36 cellular contexts compared by ENCODE assay signal in the genomic region with DNA sequence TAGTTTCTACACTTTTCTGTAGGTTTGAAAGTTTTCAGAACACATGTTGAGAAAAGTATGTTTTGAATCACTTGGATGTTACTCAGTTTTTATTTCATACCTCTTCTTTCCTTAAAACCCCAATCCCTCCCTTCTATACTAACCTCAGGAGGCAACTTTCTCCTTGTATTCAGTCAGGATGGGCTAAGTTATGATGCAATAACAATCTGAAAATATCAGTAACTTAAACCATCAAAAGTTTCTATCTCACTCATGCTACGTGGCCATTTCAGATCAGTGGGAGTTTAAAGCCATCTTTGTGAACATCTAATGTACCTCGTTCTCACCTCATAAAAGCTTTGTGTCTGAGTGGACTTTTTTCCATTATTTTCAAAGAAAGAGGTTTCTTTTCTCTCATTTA.
"Had no signal": no experiment of that assay in that cellular context is flagged by ENCODE, and none has a peak within 500 bp of the region (broad histone marks: within the 10 kb centered on the region; RNA-seq: fewer than 3 reads in every experiment).

No MANE protein-coding gene starts in this region.

- H3K36me3 ChIP-seq: MG63 had no signal

- DNase-seq: Karpas-422, MG63, MM.1S, MV-4-11, NCI-H1048, NCI-H1092, NCI-H1092 treated with DMSO at 0.1 percent for 48 hours, NCI-H1105, NCI-H1105 treated with DMSO at 0.1 percent for 48 hours, NCI-H1417, NCI-H1417 treated with DMSO at 0.1 percent for 48 hours, NCI-H1436, NCI-H1436 treated with DMSO at 0.1 percent for 48 hours, NCI-H146, NCI-H1694, NCI-H1694 treated with DMSO at 0.1 percent for 48 hours, NCI-H187, NCI-H187 treated with DMSO at 0.1 percent for 48 hours, NCI-H1930, NCI-H2029, NCI-H2029 treated with DMSO at 0.1 percent for 48 hours, NCI-H2081, NCI-H2081 treated with DMSO at 0.1 percent for 48 hours, NCI-H2107, NCI-H2171, NCI-H2171 treated with DMSO at 0.1 percent for 48 hours, NCI-H2227 treated with DMSO at 0.1 percent for 48 hours, NCI-H226, NCI-H345, NCI-H446, NCI-H446 treated with DMSO at 0.1 percent for 48 hours, NCI-H510A, NCI-H510A treated with DMSO at 0.1 percent for 48 hours, NCI-H524, NCI-H524 treated with DMSO at 0.1 percent for 48 hours, NCI-H526 had no signal

- H3K9me3 ChIP-seq: MG63 had no signal

- H3K27me3 ChIP-seq: MG63 had no signal

- H3K4me3 ChIP-seq: MG63 had no signal
